Comparison of ENCODE assay signal across 14 cellular contexts in genomic region chr7:145293120-145293792, GRCh38.
A peak's percentile ranks its signal among the peaks of the same experiment; 100 is the strongest.
DNase-seq lines count a peak whose midpoint lies in the region; ATAC-seq and TF ChIP-seq lines count a peak whose summit lies in the region.
"Had no signal": no experiment of that assay in that cellular context is flagged by ENCODE, and none has a peak within 500 bp of the region (broad histone marks: within the 10 kb centered on the region; RNA-seq: fewer than 3 reads in every experiment).

No MANE protein-coding gene starts in this region.

- no peaks in the 10 kb centered on the region for H3K4me1 ChIP-seq in heart left ventricle
- H3K4me1 ChIP-seq in left ventricle myocardium inferior = no peaks in the 10 kb centered on the region
- no peaks in the 10 kb centered on the region for H3K4me1 ChIP-seq in mucosa of descending colon (ENCODE audit: low read depth)
- H3K4me1 ChIP-seq: BLaER1, SJSA1 had no signal

- H3K4me3 Mint-ChIP-seq in progenitor cell of endocrine pancreas (ENCODE audit: low read depth) = no peak overlapping the region
- H3K4me3 Mint-ChIP-seq: CD4-positive, CD25-positive, alpha-beta regulatory T cell had no signal

- H3K27ac ChIP-seq in heart left ventricle = no peak overlapping the region
- H3K27ac ChIP-seq in left ventricle myocardium inferior (replicated peaks) = peak overlapping the region; percentile 20
- H3K27ac ChIP-seq: BLaER1, HL-60, SJSA1 had no signal

- H3K4me3 ChIP-seq in heart left ventricle = no peak overlapping the region
- no peak overlapping the region for H3K4me3 ChIP-seq in left ventricle myocardium inferior
- H3K4me3 ChIP-seq in mucosa of descending colon = no peak overlapping the region
- H3K4me3 ChIP-seq: BLaER1, SJSA1 had no signal

- no peaks in the 10 kb centered on the region for H3K27me3 Mint-ChIP-seq in progenitor cell of endocrine pancreas
- H3K27me3 Mint-ChIP-seq: CD4-positive, CD25-positive, alpha-beta regulatory T cell had no signal

- no peaks in the 10 kb centered on the region for H3K36me3 ChIP-seq in heart left ventricle
- no peaks in the 10 kb centered on the region for H3K36me3 ChIP-seq in left ventricle myocardium inferior
- no peaks in the 10 kb centered on the region for H3K36me3 ChIP-seq in mucosa of descending colon (ENCODE audit: low read depth)
- H3K36me3 ChIP-seq: BLaER1, SJSA1 had no signal

- intact Hi-C loops in Right ventricle myocardium inferior (cut with DNase I) (no loop called here), heart left ventricle (cut with DNase I) (no loop called here), left ventricle myocardium inferior (cut with micrococcal nuclease) (no loop called here), mucosa of descending colon (cut with DNase I, micrococcal nuclease) (no loop called here)

- TF ChIP-seq CTCF in heart left ventricle (IDR thresholded peaks at IDR 0.05) = no peak
- TF ChIP-seq CTCF in left ventricle myocardium inferior (IDR thresholded peaks at IDR 0.05; ENCODE audit: borderline replicate concordance) = no peak
- TF ChIP-seq CTCF in progenitor cell of endocrine pancreas (IDR thresholded peaks at IDR 0.05; ENCODE audit: unreplicated experiment) = no peak
- TF ChIP-seq CTCF in mucosa of descending colon (IDR thresholded peaks at IDR 0.05) = no peak

- H3K27me3 ChIP-seq in heart left ventricle (no peaks in the 10 kb centered on the region), left ventricle myocardium inferior (ENCODE audit: low read depth) (no peaks in the 10 kb centered on the region)
- H3K27me3 ChIP-seq: BLaER1, SJSA1 had no signal

- no peak for TF ChIP-seq POLR2A in heart left ventricle (IDR thresholded peaks at IDR 0.05)

- ATAC-seq in Right ventricle myocardium inferior (peak; percentile 86), heart left ventricle (no peak), mucosa of descending colon (no peak)

- H3K9me3 ChIP-seq in heart left ventricle (peaks cover 0 to 4% (median 0%) of the 10 kb centered on the region in 12 donors), left ventricle myocardium inferior (replicated peaks) (no peaks in the 10 kb centered on the region), mucosa of descending colon (peaks cover 31% of the 10 kb centered on the region)
- H3K9me3 ChIP-seq: BLaER1 had no signal

- H3K4me1 Mint-ChIP-seq in progenitor cell of endocrine pancreas (ENCODE audit: low read depth) = no peaks in the 10 kb centered on the region
- H3K4me1 Mint-ChIP-seq: CD4-positive, CD25-positive, alpha-beta regulatory T cell had no signal

- no peak for DNase-seq in Right ventricle myocardium inferior (ENCODE audit: missing footprints)
- no peak for DNase-seq in heart left ventricle
- peak; percentile 87 for DNase-seq in NCI-H2171 treated with DMSO at 0.1 percent for 48 hours (lab: John Stamatoyannopoulos, UW)
- DNase-seq in left ventricle myocardium inferior = no peak
- no peak for DNase-seq in progenitor cell of endocrine pancreas (ENCODE audit: low spot score, unreplicated experiment)
- no peak for DNase-seq in NOMO-1 treated with DMSO at 0.1 percent for 48 hours (lab: John Stamatoyannopoulos, UW; ENCODE audit: unreplicated experiment)
- DNase-seq in mucosa of descending colon = no peak
- DNase-seq: CD4-positive, CD25-positive, alpha-beta regulatory T cell; NCI-H1105 treated with DMSO at 0.1 percent for 48 hours; NCI-H146; NCI-H2029 treated with DMSO at 0.1 percent for 48 hours had no signal

- no peaks in the 10 kb centered on the region for H3K36me3 Mint-ChIP-seq in progenitor cell of endocrine pancreas (ENCODE audit: insufficient read depth)
- H3K36me3 Mint-ChIP-seq: CD4-positive, CD25-positive, alpha-beta regulatory T cell had no signal

- whole genome bisulfite sequencing in heart left ventricle, 4 donors = 27 to 50% (median 42%) methylated on average over 1 of the region's 1 CpG

- H3K27ac Mint-ChIP-seq in progenitor cell of endocrine pancreas = no peak overlapping the region
- H3K27ac Mint-ChIP-seq: CD4-positive, CD25-positive, alpha-beta regulatory T cell had no signal

- H3K9me3 Mint-ChIP-seq in progenitor cell of endocrine pancreas (ENCODE audit: low read depth) = no peaks in the 10 kb centered on the region
